ENCODE assay signal across 8 cellular contexts in genomic region chr1:35202048-35202719, GRCh38.
DNase-seq lines count a peak whose midpoint lies in the region; ATAC-seq and TF ChIP-seq lines count a peak whose summit lies in the region.

No MANE protein-coding gene starts in this region.

- no peak overlapping the region for H3K27ac ChIP-seq in caudate nucleus (ENCODE audit: low read depth, low read length)

- no peak overlapping the region for H3K4me3 ChIP-seq in WI38 (ENCODE audit: low read depth, low read length)

- ATAC-seq in HG03097 (IDR thresholded peaks at IDR 0.05; ENCODE audit: low FRiP score, unreplicated experiment) (peak; percentile 79), HG03457 (IDR thresholded peaks at IDR 0.05; ENCODE audit: unreplicated experiment) (no peak)

- peak; percentile 78 for TF ChIP-seq CTCF in WI38 (IDR thresholded peaks at IDR 0.05; ENCODE audit: low read depth, low read length)

- DNase-seq in GF-D8 (lab: John Stamatoyannopoulos, UW), result peak; percentile 61
- peak; percentile 50 for DNase-seq in NCI-H2196 treated with DMSO at 0.1 percent for 48 hours (lab: John Stamatoyannopoulos, UW; ENCODE audit: unreplicated experiment)
- DNase-seq in caudate nucleus (lab: John Stamatoyannopoulos, UW), result peak in 53 of 61 donors; percentile 6 to 83 (median 47)
- DNase-seq in islet precursor cell, result peak; percentile 84
- DNase-seq in stimulated activated CD4-positive, alpha-beta T cell treated with anti-CD3 and anti-CD28 coated beads, Interleukin-1b, Interleukin-23, amount 100 ng/mL, for 1 hour (ENCODE audit: low read depth in 2 of 2), result peak; percentile 24 to 39

Comparison
In these comparisons a context has a peak if more than half of its experiments do, and no peak if none do; other contexts are left out.
1. DNase-seq: peak in every context shown above with its lines; median percentile 84 in islet precursor cell; 61 in GF-D8; 50 in NCI-H2196 treated with DMSO at 0.1 percent for 48 hours; 47 in caudate nucleus; 32 in stimulated activated CD4-positive, alpha-beta T cell treated with anti-CD3 and anti-CD28 coated beads, Interleukin-1b, Interleukin-23, amount 100 ng/mL, for 1 hour.